ENCODE assay signal across 21 cellular contexts in genomic region chr12:112868459-112869041, GRCh38. TPM values are rescaled to one million over a fixed set of nuclear protein-coding genes. Genes with fewer than 3 reads are reported as not detected.
DNase-seq lines count a peak whose midpoint lies in the region; ATAC-seq, FAIRE-seq and TF ChIP-seq lines count a peak whose summit lies in the region.
"Had no signal": no experiment of that assay in that cellular context is flagged by ENCODE, and none has a peak within 500 bp of the region (broad histone marks: within the 10 kb centered on the region; RNA-seq: fewer than 3 reads in every experiment).

No MANE protein-coding gene starts in this region.

- DNase-seq in activated naive CD4-positive, alpha-beta T cell treated with anti-CD3 and anti-CD28 coated beads, Interleukin-2, amount 10 ng/mL, durations not matched to agents 7 days and 5 days = peak; percentile 23
- no peak for DNase-seq in activated naive CD4-positive, alpha-beta T cell treated with anti-CD3 and anti-CD28 coated beads, Interleukin-2, amount 50 U/mL, for 72 hours (ENCODE audit: low spot score in 2 of 2)
- DNase-seq in OCI-LY7 (ENCODE audit: low spot score) = peak; percentile 44
- DNase-seq in hepatocyte (ENCODE audit: low spot score) = peak; percentile 54
- DNase-seq in urothelium cell line (ENCODE audit: low spot score) = peak; percentile 43
- DNase-seq in NK-92 (lab: John Stamatoyannopoulos, UW; ENCODE audit: unreplicated experiment) = no peak
- no peak for DNase-seq in GM19239 (ENCODE audit: insufficient read length, low spot score)
- DNase-seq in activated T-cell treated with anti-CD3 and anti-CD28 coated beads, Interleukin-2, amount 50 U/mL, for 48 hours = no peak
- DNase-seq: activated CD4-positive, alpha-beta T cell treated with anti-CD3 and anti-CD28 coated beads, Interleukin-2, amount 50 U/mL, for 48 hours; activated T-cell treated with anti-CD3 and anti-CD28 coated beads, Interleukin-2, amount 50 U/mL, for 24 hours; esophagus squamous epithelium; kidney; midbrain; NCI-H1436; NCI-H774; stimulated activated naive CD8-positive, alpha-beta T cell treated with anti-CD3 and anti-CD28 coated beads, Interleukin-15, amount 100 ng/mL, for 72 hours; upper lobe of left lung had no signal

- H3K27me3 Mint-ChIP-seq in activated naive CD4-positive, alpha-beta T cell treated with anti-CD3 and anti-CD28 coated beads, Interleukin-2, amount 10 ng/mL, durations not matched to agents 7 days and 5 days = peaks cover 38% of the 10 kb centered on the region

- CTCF ChIA-PET in activated naive CD4-positive, alpha-beta T cell treated with anti-CD3 and anti-CD28 coated beads, Interleukin-2, amount 10 ng/mL, durations not matched to agents 7 days and 5 days (lab: Charles Lee) = no interaction called here
- CTCF ChIA-PET in OCI-LY7 (lab: Charles Lee; ENCODE audit: unreplicated experiment) = no interaction called here

- H3K9me2 ChIP-seq in OCI-LY7 (ENCODE audit: insufficient read depth, low read length) = no peaks in the 10 kb centered on the region
- no peaks in the 10 kb centered on the region for H3K9me2 ChIP-seq in hepatocyte (replicated peaks; ENCODE audit: insufficient read depth)

- H3K36me3 Mint-ChIP-seq in activated naive CD4-positive, alpha-beta T cell treated with anti-CD3 and anti-CD28 coated beads, Interleukin-2, amount 10 ng/mL, durations not matched to agents 7 days and 5 days = no peaks in the 10 kb centered on the region
- H3K36me3 Mint-ChIP-seq in activated naive CD4-positive, alpha-beta T cell treated with anti-CD3 and anti-CD28 coated beads, Interleukin-2, amount 50 U/mL, for 72 hours = no peaks in the 10 kb centered on the region
- H3K36me3 Mint-ChIP-seq: CD4-positive, CD25-positive, alpha-beta regulatory T cell had no signal

- H3K4me3 Mint-ChIP-seq in activated naive CD4-positive, alpha-beta T cell treated with anti-CD3 and anti-CD28 coated beads, Interleukin-2, amount 10 ng/mL, durations not matched to agents 7 days and 5 days = no peak overlapping the region
- H3K4me3 Mint-ChIP-seq: activated T-cell treated with anti-CD3 and anti-CD28 coated beads, Interleukin-2, amount 50 U/mL, for 24 hours; CD4-positive, CD25-positive, alpha-beta regulatory T cell; stimulated activated naive CD8-positive, alpha-beta T cell treated with anti-CD3 and anti-CD28 coated beads, Interleukin-15, amount 100 ng/mL, for 72 hours had no signal

- intact Hi-C loops in OCI-LY7 (cut with micrococcal nuclease; ENCODE audit: unreplicated experiment) = no loop called here

- FAIRE-seq in urothelium cell line (lab: Jason Lieb, UNC) (no peak), GM19239 (lab: Jason Lieb, UNC) (no peak)
- FAIRE-seq: kidney, RCC 7860 had no signal

- H3K9me3 ChIP-seq in OCI-LY7 (ENCODE audit: low read length) (no peaks in the 10 kb centered on the region), hepatocyte (ENCODE audit: low read depth) (no peaks in the 10 kb centered on the region)
- H3K9me3 ChIP-seq: esophagus squamous epithelium, upper lobe of left lung had no signal

- H3K9me3 Mint-ChIP-seq in activated naive CD4-positive, alpha-beta T cell treated with anti-CD3 and anti-CD28 coated beads, Interleukin-2, amount 10 ng/mL, durations not matched to agents 7 days and 5 days = no peaks in the 10 kb centered on the region
- H3K9me3 Mint-ChIP-seq in activated naive CD4-positive, alpha-beta T cell treated with anti-CD3 and anti-CD28 coated beads, Interleukin-2, amount 50 U/mL, for 72 hours = peaks cover 0 to 5% of the 10 kb centered on the region in 2 donors
- H3K9me3 Mint-ChIP-seq: activated T-cell treated with anti-CD3 and anti-CD28 coated beads, Interleukin-2, amount 50 U/mL, for 24 hours; stimulated activated naive CD8-positive, alpha-beta T cell treated with anti-CD3 and anti-CD28 coated beads, Interleukin-15, amount 100 ng/mL, for 72 hours had no signal

- 66% methylated on average over 5 of the region's 5 CpGs for WGBS in hepatocyte (ENCODE audit: low lambda C conversion rate, missing lambda C conversion rate)

- H3K4me1 Mint-ChIP-seq in activated naive CD4-positive, alpha-beta T cell treated with anti-CD3 and anti-CD28 coated beads, Interleukin-2, amount 10 ng/mL, durations not matched to agents 7 days and 5 days = no peaks in the 10 kb centered on the region
- H3K4me1 Mint-ChIP-seq: stimulated activated naive CD8-positive, alpha-beta T cell treated with anti-CD3 and anti-CD28 coated beads, Interleukin-15, amount 100 ng/mL, for 72 hours had no signal

- POLR2A ChIA-PET in OCI-LY7 (lab: Charles Lee) = no interaction called here

- peaks cover 33% of the 10 kb centered on the region for H3K27me3 ChIP-seq in hepatocyte
- H3K27me3 ChIP-seq: cardiac muscle cell, upper lobe of left lung had no signal

- ATAC-seq in activated naive CD4-positive, alpha-beta T cell treated with anti-CD3 and anti-CD28 coated beads, Interleukin-2, amount 50 U/mL, for 72 hours = no peak
- ATAC-seq: stimulated activated naive CD8-positive, alpha-beta T cell treated with anti-CD3 and anti-CD28 coated beads, Interleukin-15, amount 100 ng/mL, for 72 hours had no signal

- no peaks in the 10 kb centered on the region for H4K20me1 ChIP-seq in OCI-LY7 (ENCODE audit: insufficient read depth, low read length)
- H4K20me1 ChIP-seq in hepatocyte (ENCODE audit: insufficient read depth, poor library complexity, severe bottlenecking) = no peaks in the 10 kb centered on the region

- peaks cover 8% of the 10 kb centered on the region for H3K4me1 ChIP-seq in OCI-LY7 (ENCODE audit: insufficient read depth, low read length, poor library complexity, severe bottlenecking)
- H3K4me1 ChIP-seq in hepatocyte (ENCODE audit: insufficient read depth) = no peaks in the 10 kb centered on the region
- H3K4me1 ChIP-seq: upper lobe of left lung had no signal

- no peak overlapping the region for H3K27ac Mint-ChIP-seq in activated naive CD4-positive, alpha-beta T cell treated with anti-CD3 and anti-CD28 coated beads, Interleukin-2, amount 10 ng/mL, durations not matched to agents 7 days and 5 days
- H3K27ac Mint-ChIP-seq in activated naive CD4-positive, alpha-beta T cell treated with anti-CD3 and anti-CD28 coated beads, Interleukin-2, amount 50 U/mL, for 72 hours = no peak overlapping the region
- H3K27ac Mint-ChIP-seq: activated T-cell treated with anti-CD3 and anti-CD28 coated beads, Interleukin-2, amount 50 U/mL, for 24 hours; CD4-positive, CD25-positive, alpha-beta regulatory T cell; stimulated activated naive CD8-positive, alpha-beta T cell treated with anti-CD3 and anti-CD28 coated beads, Interleukin-15, amount 100 ng/mL, for 72 hours had no signal

- H3K36me3 ChIP-seq in OCI-LY7 (ENCODE audit: insufficient read depth, low read length) (no peaks in the 10 kb centered on the region), hepatocyte (replicated peaks; ENCODE audit: insufficient read depth, low read depth) (no peaks in the 10 kb centered on the region)
- H3K36me3 ChIP-seq: cardiac muscle cell, esophagus squamous epithelium, upper lobe of left lung had no signal

- no peak overlapping the region for H2AFZ ChIP-seq in OCI-LY7 (ENCODE audit: low read length)
- H2AFZ ChIP-seq in hepatocyte = no peak overlapping the region

- H3K79me2 ChIP-seq in OCI-LY7 (ENCODE audit: insufficient read depth, low read depth, low read length) = no peaks in the 10 kb centered on the region
- H3K79me2 ChIP-seq in hepatocyte = no peaks in the 10 kb centered on the region

- no peak for TF ChIP-seq CTCF in OCI-LY7 (conservative IDR thresholded peaks at IDR 0.05; ENCODE audit: low read length)
- TF ChIP-seq CTCF in hepatocyte (IDR thresholded peaks at IDR 0.05; ENCODE audit: poor library complexity) = no peak

- no peak overlapping the region for H3K4me2 ChIP-seq in OCI-LY7 (ENCODE audit: low read length)
- H3K4me2 ChIP-seq in hepatocyte = no peak overlapping the region

- no TSS peak for BruUV-seq in OCI-LY7 (replicated peaks; lab: Mats Ljungman, UMichigan)

- H3K27ac ChIP-seq in OCI-LY7 (ENCODE audit: low read depth, low read length, poor library complexity, severe bottlenecking) (no peak overlapping the region), hepatocyte (no peak overlapping the region)
- H3K27ac ChIP-seq: cardiac muscle cell, esophagus squamous epithelium, HL-60, upper lobe of left lung had no signal

- H3K4me3 ChIP-seq in OCI-LY7 (ENCODE audit: low read depth, low read length, poor library complexity, severe bottlenecking) = no peak overlapping the region
- no peak overlapping the region for H3K4me3 ChIP-seq in hepatocyte
- H3K4me3 ChIP-seq: cardiac muscle cell, esophagus squamous epithelium, upper lobe of left lung had no signal

RNA-seq across cellular contexts. Expression of gene OAS1, which starts 38.2 kb away (rescaled TPM):
- 10 to 100 TPM; 17.8 to 85.9 TPM for total RNA-seq in activated naive CD4-positive, alpha-beta T cell treated with anti-CD3 and anti-CD28 coated beads, Interleukin-2, amount 50 U/mL, for 72 hours
- 40.3 and 49.6 TPM in 2 replicates for total RNA-seq in OCI-LY7 (2014; rRNA removed; shearing (Covaris generic))
- total RNA-seq in OCI-LY7 (2022) = 53.7 and 56.3 TPM in 2 replicates
- total RNA-seq in hepatocyte = 25.0 and 34.9 TPM in 2 replicates
- polyA plus RNA-seq in hepatocyte = 18.6 and 24.2 TPM in 2 replicates
- total RNA-seq: cardiac muscle cell had no signal
- polyA plus RNA-seq: cardiac muscle cell had no signal

Comparison
In these comparisons a context has a peak if more than half of its experiments do, and no peak if none do; other contexts are left out.
1. DNase-seq: peak in activated naive CD4-positive, alpha-beta T cell treated with anti-CD3 and anti-CD28 coated beads, Interleukin-2, amount 10 ng/mL, durations not matched to agents 7 days and 5 days (single experiment), OCI-LY7 (single experiment), hepatocyte (single experiment) and urothelium cell line (single experiment); none in activated naive CD4-positive, alpha-beta T cell treated with anti-CD3 and anti-CD28 coated beads, Interleukin-2, amount 50 U/mL, for 72 hours (0 of 2), NK-92 (single experiment), GM19239 (single experiment) and activated T-cell treated with anti-CD3 and anti-CD28 coated beads, Interleukin-2, amount 50 U/mL, for 48 hours (0 of 2).